In the genomic region with DNA sequence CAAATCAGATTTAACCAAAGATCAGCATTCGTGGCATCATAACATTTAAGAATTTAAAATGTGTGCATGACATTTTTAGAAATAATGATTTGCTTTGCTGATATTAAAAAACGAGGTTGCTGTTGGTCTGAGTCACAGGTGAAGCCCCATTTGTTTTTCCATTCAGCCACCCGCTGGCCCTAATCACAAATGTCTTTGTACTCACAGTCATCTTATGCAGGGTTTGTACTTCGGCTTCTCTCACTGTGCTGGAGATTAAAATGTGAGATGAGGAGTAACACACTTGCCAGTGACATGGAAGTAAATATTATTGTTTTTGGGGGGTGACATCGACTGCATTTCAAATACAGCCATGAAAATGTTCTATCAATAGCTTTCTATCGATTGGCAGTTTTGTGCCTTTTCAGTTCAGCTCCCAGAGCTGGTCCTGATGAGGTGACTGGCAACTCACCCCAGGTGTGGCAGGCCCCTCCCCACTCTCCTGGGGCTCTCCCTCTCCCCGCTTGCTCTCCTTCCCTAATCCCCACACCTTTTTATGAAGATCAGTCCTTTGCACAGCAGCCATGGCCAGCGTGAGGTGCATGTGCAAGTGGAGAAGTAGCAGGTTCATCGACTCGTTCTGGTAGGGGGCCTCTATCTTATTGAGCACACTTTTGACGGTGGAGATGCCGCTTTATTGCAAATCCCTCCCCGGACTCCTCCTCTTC, we compare ENCODE assay signal across 22 cellular contexts. TPM values are rescaled to one million over a fixed set of nuclear protein-coding genes. Genes with fewer than 3 reads are reported as not detected.
DNase-seq lines count a peak whose midpoint lies in the region; ATAC-seq, FAIRE-seq and TF ChIP-seq lines count a peak whose summit lies in the region.
"Had no signal": no experiment of that assay in that cellular context is flagged by ENCODE, and none has a peak within 500 bp of the region (broad histone marks: within the 10 kb centered on the region; RNA-seq: fewer than 3 reads in every experiment).

No MANE protein-coding gene starts in this region.

- H3K4me1 ChIP-seq in H1 (replicated peaks in 1 of 4; ENCODE audit: control insufficient read depth in 3 of 4, insufficient read depth in 4 of 4, low read length in 3 of 4), result peaks cover 0 to 4% (median 0%) of the 10 kb centered on the region in 4 experiments; a peak in 1 of 7 replicates
- H3K4me1 ChIP-seq in neural progenitor cell, result peaks cover 10% of the 10 kb centered on the region
- H3K4me1 ChIP-seq: BE2C had no signal

- no peak overlapping the region for H3K56ac ChIP-seq in H1 (replicated peaks; ENCODE audit: insufficient read length, low read depth, low read length)

- CTCF ChIA-PET in activated CD4-positive, alpha-beta T cell treated with anti-CD3 and anti-CD28 coated beads for 36 hours (lab: Charles Lee), result interaction anchor here (0.7 to 1.4 kb wide), 4 partner anchors 220 to 443 kb away, joined by 3 to 4 read pairs (median 4); no protein-coding TSS in a partner anchor
- CTCF ChIA-PET in H1 (lab: Charles Lee; ENCODE audit: partially characterized antibody), result interaction anchor here (1.0 to 1.7 kb wide), 6 partner anchors 11 to 372 kb away, joined by 3 to 6 read pairs (median 4); no protein-coding TSS in a partner anchor
- CTCF ChIA-PET in activated naive CD4-positive, alpha-beta T cell treated with anti-CD3 and anti-CD28 coated beads, Interleukin-2, amount 10 ng/mL, durations not matched to agents 7 days and 5 days (lab: Charles Lee), result interaction anchor here (1.1 kb wide), 1 partner anchor 57 kb away, joined by 6 read pairs; no protein-coding TSS in a partner anchor

- H3K14ac ChIP-seq in H1 (ENCODE audit: insufficient read length), result no peak overlapping the region

- no peak for TF ChIP-seq CTCF in H1 (IDR thresholded peaks at IDR 0.05; ENCODE audit: control extremely low read depth in 1 of 3, insufficient read depth in 1 of 3, low read depth in 1 of 3, low read length in 3 of 3)
- TF ChIP-seq CTCF in neural progenitor cell (IDR thresholded peaks at IDR 0.05), result no peak

- H3K27me3 Mint-ChIP-seq in activated CD4-positive, alpha-beta T cell treated with anti-CD3 and anti-CD28 coated beads for 36 hours, result no peaks in the 10 kb centered on the region
- H3K27me3 Mint-ChIP-seq in neural progenitor cell (ENCODE audit: insufficient read depth, low read depth), result no peaks in the 10 kb centered on the region
- H3K27me3 Mint-ChIP-seq in activated naive CD4-positive, alpha-beta T cell treated with anti-CD3 and anti-CD28 coated beads, Interleukin-2, amount 10 ng/mL, durations not matched to agents 7 days and 5 days, result no peaks in the 10 kb centered on the region
- H3K27me3 Mint-ChIP-seq: IgD-negative memory B cell had no signal

- POLR2A ChIA-PET in activated CD4-positive, alpha-beta T cell treated with anti-CD3 and anti-CD28 coated beads for 36 hours (lab: Charles Lee), result no interaction called here
- POLR2A ChIA-PET in H1 (lab: Charles Lee; ENCODE audit: partially characterized antibody), result no interaction called here

- no peaks in the 10 kb centered on the region; the same call in 1 of the 2 replicates for H3K79me1 ChIP-seq in H1 (ENCODE audit: low read depth, low read length)

- no peak overlapping the region for H2BK120ac ChIP-seq in H1 (replicated peaks; ENCODE audit: low read depth, low read length)

- H2BK20ac ChIP-seq in H1 (ENCODE audit: low read length), result no peak overlapping the region

- no peaks in the 10 kb centered on the region for H3K36me3 Mint-ChIP-seq in activated CD4-positive, alpha-beta T cell treated with anti-CD3 and anti-CD28 coated beads for 36 hours (ENCODE audit: low read depth)
- no peaks in the 10 kb centered on the region for H3K36me3 Mint-ChIP-seq in neural progenitor cell
- no peaks in the 10 kb centered on the region for H3K36me3 Mint-ChIP-seq in activated naive CD4-positive, alpha-beta T cell treated with anti-CD3 and anti-CD28 coated beads, Interleukin-2, amount 10 ng/mL, durations not matched to agents 7 days and 5 days
- H3K36me3 Mint-ChIP-seq: CD8-positive, alpha-beta T cell; IgD-negative memory B cell had no signal

- H3K4me3 ChIP-seq in H1 (ENCODE audit: extremely low read depth in 1 of 4, insufficient read depth in 2 of 4, low read depth in 3 of 4, low read length in 4 of 4) (peak overlapping the region in 3 of 4 experiments; percentile 7 to 38 (median 16); a peak in 4 of 8 replicates), neural progenitor cell (no peak overlapping the region)

- no peak overlapping the region for H3K27ac Mint-ChIP-seq in activated CD4-positive, alpha-beta T cell treated with anti-CD3 and anti-CD28 coated beads for 36 hours
- peak overlapping the region; percentile 3 for H3K27ac Mint-ChIP-seq in neural progenitor cell
- no peak overlapping the region for H3K27ac Mint-ChIP-seq in activated naive CD4-positive, alpha-beta T cell treated with anti-CD3 and anti-CD28 coated beads, Interleukin-2, amount 10 ng/mL, durations not matched to agents 7 days and 5 days
- H3K27ac Mint-ChIP-seq: CD8-positive, alpha-beta T cell; HFFc6; IgD-negative memory B cell had no signal

- H2AFZ ChIP-seq in H1 (ENCODE audit: low read length), result no peak overlapping the region
- H2AFZ ChIP-seq in neural progenitor cell (replicated peaks), result no peak overlapping the region

- H3K9me3 Mint-ChIP-seq in activated CD4-positive, alpha-beta T cell treated with anti-CD3 and anti-CD28 coated beads for 36 hours (ENCODE audit: low read depth), result no peaks in the 10 kb centered on the region
- H3K9me3 Mint-ChIP-seq in neural progenitor cell, result no peaks in the 10 kb centered on the region
- H3K9me3 Mint-ChIP-seq in activated naive CD4-positive, alpha-beta T cell treated with anti-CD3 and anti-CD28 coated beads, Interleukin-2, amount 10 ng/mL, durations not matched to agents 7 days and 5 days, result no peaks in the 10 kb centered on the region
- H3K9me3 Mint-ChIP-seq: HFFc6, IgD-negative memory B cell had no signal

- H3K4me3 Mint-ChIP-seq in activated CD4-positive, alpha-beta T cell treated with anti-CD3 and anti-CD28 coated beads for 36 hours, result no peak overlapping the region
- no peak overlapping the region for H3K4me3 Mint-ChIP-seq in neural progenitor cell
- H3K4me3 Mint-ChIP-seq in activated naive CD4-positive, alpha-beta T cell treated with anti-CD3 and anti-CD28 coated beads, Interleukin-2, amount 10 ng/mL, durations not matched to agents 7 days and 5 days, result no peak overlapping the region
- H3K4me3 Mint-ChIP-seq: CD8-positive, alpha-beta T cell; HFFc6; IgD-negative memory B cell had no signal

- no peak overlapping the region for H3K23ac ChIP-seq in H1 (ENCODE audit: insufficient read length)

- no peak overlapping the region; a peak in 1 of 7 replicates for H3K9ac ChIP-seq in H1 (replicated peaks in 1 of 4; ENCODE audit: extremely low read depth in 1 of 4, low read depth in 3 of 4, low read length in 3 of 4)
- no peak overlapping the region for H3K9ac ChIP-seq in neural progenitor cell

- H3K79me2 ChIP-seq in H1 (ENCODE audit: control insufficient read depth in 1 of 2, insufficient read depth in 2 of 2, low read length in 2 of 2) (no peaks in the 10 kb centered on the region), neural progenitor cell (ENCODE audit: low read depth) (no peaks in the 10 kb centered on the region)

- H2BK5ac ChIP-seq in H1 (ENCODE audit: low read depth, low read length), result no peak overlapping the region

- H3K23me2 ChIP-seq in H1 (ENCODE audit: low read depth, low read length), result no peaks in the 10 kb centered on the region

- H4K20me1 ChIP-seq in H1 (replicated peaks in 1 of 2; ENCODE audit: control insufficient read depth in 1 of 2, insufficient read depth in 2 of 2, low read length in 2 of 2) (no peaks in the 10 kb centered on the region), neural progenitor cell (ENCODE audit: low read depth) (peaks cover 4% of the 10 kb centered on the region)

- no peak overlapping the region for H4K8ac ChIP-seq in H1 (ENCODE audit: extremely low read depth, insufficient read depth, low read length)

- no peak overlapping the region for H2AK5ac ChIP-seq in H1 (ENCODE audit: low read depth, low read length)

- no peak overlapping the region for H2BK12ac ChIP-seq in H1 (ENCODE audit: low read depth, low read length)

- TF ChIP-seq RAD21 in H1 (IDR thresholded peaks at IDR 0.05 in 1 of 2, conservative IDR thresholded peaks at IDR 0.05 in 1 of 2; ENCODE audit: low read depth in 2 of 2, low read length in 2 of 2), result no peak

- DNase-seq in activated CD4-positive, alpha-beta T cell treated with anti-CD3 and anti-CD28 coated beads for 36 hours, result peak; percentile 19
- no peak for DNase-seq in activated CD4-positive, alpha-beta T cell treated with anti-CD3 and anti-CD28 coated beads for 48 hours
- peak; percentile 86 for DNase-seq in NCI-H146 (lab: John Stamatoyannopoulos, UW)
- no peak for DNase-seq in H1 (ENCODE audit: low read depth in 1 of 2, low spot score in 2 of 2)
- peak; percentile 6 for DNase-seq in neural progenitor cell (ENCODE audit: low spot score)
- no peak for DNase-seq in activated naive CD4-positive, alpha-beta T cell treated with anti-CD3 and anti-CD28 coated beads, Interleukin-2, amount 10 ng/mL, durations not matched to agents 7 days and 5 days
- DNase-seq in NCI-H2029 (lab: John Stamatoyannopoulos, UW), result no peak
- no peak for DNase-seq in NOMO-1 treated with dmso at 0.1 percent for 144 hours (lab: John Stamatoyannopoulos, UW; ENCODE audit: unreplicated experiment)
- DNase-seq: 8988T; BE2C; CD8-positive, alpha-beta T cell; DND-41; GOT3; HFFc6; Kasumi-1; MM.1S; NCI-H1092 treated with DMSO at 0.1 percent for 48 hours; NCI-H187; NCI-H774 had no signal

- H4K91ac ChIP-seq in H1 (replicated peaks; ENCODE audit: insufficient read length, low read length), result no peak overlapping the region

- H3K27ac ChIP-seq in H1 (ENCODE audit: low read depth, low read length), result no peak overlapping the region
- H3K27ac ChIP-seq in neural progenitor cell, result no peak overlapping the region

- TF ChIP-seq POLR2A in H1 (IDR thresholded peaks at IDR 0.05; ENCODE audit: control extremely low read depth in 1 of 2, low read depth in 2 of 2, low read length in 2 of 2), result no peak

- no peak overlapping the region for H3K4ac ChIP-seq in H1 (replicated peaks; ENCODE audit: insufficient read length, low read depth, low read length)

- H3K27me3 ChIP-seq in H1 (replicated peaks in 1 of 4; ENCODE audit: control insufficient read depth in 3 of 4, extremely low read depth in 1 of 4, insufficient read depth in 3 of 4, low read length in 3 of 4) (no peaks in the 10 kb centered on the region), neural progenitor cell (no peaks in the 10 kb centered on the region)
- H3K27me3 ChIP-seq: BE2C had no signal

- H3K36me3 ChIP-seq in H1 (ENCODE audit: control insufficient read depth in 2 of 4, insufficient read depth in 4 of 4, low read length in 3 of 4) (no peaks in the 10 kb centered on the region), neural progenitor cell (no peaks in the 10 kb centered on the region)
- H3K36me3 ChIP-seq: BE2C had no signal

- peak; percentile 48 for FAIRE-seq in H1 (lab: Jason Lieb, UNC)
- FAIRE-seq: G401.6 had no signal

- WGBS in H1 (ENCODE audit: extremely low coverage in 1 of 2, insufficient coverage in 1 of 2, insufficient read length in 1 of 2, insufficient replicate concordance in 2 of 2, low coverage in 1 of 2, low lambda C conversion rate in 2 of 2, missing lambda C conversion rate in 1 of 2), 2 experiments, result 37% methylated on average over 13 of the region's 13 CpGs; no CpG with 5 or more reads in 1 of the 2 experiments

- H3K4me2 ChIP-seq in H1 (ENCODE audit: insufficient read depth in 1 of 2, low read depth in 2 of 2, low read length in 2 of 2) (peak overlapping the region; percentile 19 to 49; a peak in 3 of 4 replicates), neural progenitor cell (peak overlapping the region; percentile 52)

- H3F3A ChIP-seq in neural progenitor cell (ENCODE audit: low read depth), result no peaks in the 10 kb centered on the region

- H3K18ac ChIP-seq in H1 (ENCODE audit: extremely low read depth, low read length), result no peak overlapping the region

- ATAC-seq in activated CD4-positive, alpha-beta T cell treated with anti-CD3 and anti-CD28 coated beads for 36 hours, result no peak
- ATAC-seq: CD8-positive, alpha-beta T cell; Panc1 had no signal

- intact Hi-C loops in activated CD4-positive, alpha-beta T cell treated with anti-CD3 and anti-CD28 coated beads for 36 hours (cut with DNase I, micrococcal nuclease), result no loop called here

- no peak overlapping the region for H4K5ac ChIP-seq in H1 (ENCODE audit: insufficient read length, low read depth, low read length)

- peaks cover 27% of the 10 kb centered on the region for H3K4me1 Mint-ChIP-seq in activated CD4-positive, alpha-beta T cell treated with anti-CD3 and anti-CD28 coated beads for 36 hours
- H3K4me1 Mint-ChIP-seq in neural progenitor cell, result peaks cover 25% of the 10 kb centered on the region
- no peaks in the 10 kb centered on the region for H3K4me1 Mint-ChIP-seq in activated naive CD4-positive, alpha-beta T cell treated with anti-CD3 and anti-CD28 coated beads, Interleukin-2, amount 10 ng/mL, durations not matched to agents 7 days and 5 days

- no peak for TF ChIP-seq EP300 in H1 (IDR thresholded peaks at IDR 0.05; ENCODE audit: borderline replicate concordance in 1 of 2, low read depth in 2 of 2, low read length in 2 of 2)

- H2BK15ac ChIP-seq in H1 (ENCODE audit: low read length), result no peak overlapping the region

- H3K9me3 ChIP-seq in H1 (ENCODE audit: insufficient read depth in 2 of 2, low read depth in 1 of 2, low read length in 1 of 2), result peaks cover 4% of the 10 kb centered on the region in 2 experiments; a peak in 1 of 4 replicates
- H3K9me3 ChIP-seq in neural progenitor cell (ENCODE audit: low read depth), result no peaks in the 10 kb centered on the region
- H3K9me3 ChIP-seq: BE2C had no signal

RNA-seq across cellular contexts. Expression of a gene that starts 58.8 kb away (rescaled TPM):
- total RNA-seq in activated CD4-positive, alpha-beta T cell treated with anti-CD3 and anti-CD28 coated beads for 36 hours, result 1 to 10 TPM; 6.7 to 7.8 TPM
- 47.2 and 47.4 TPM in 2 replicates for total RNA-seq in H1 (2021; fragmentation: NEBNext Ultra II Directional; extraction: Animal tissue kit (Norgen Biotek cat#: 25700))
- polyA plus RNA-seq in H1 (2011; rRNA removed), result 14.3 and 24.2 TPM in 2 replicates
- polyA plus RNA-seq in H1 (2011; cell fraction: cytosol; rRNA removed), result 25.9 TPM
- 15.2 TPM for polyA plus RNA-seq in H1 (2011; cell fraction: nucleus; rRNA removed)
- polyA plus RNA-seq in H1 (2012, experiment 1 of 2), result 44.7 to 57.4 TPM (median 49.5 TPM) in 4 replicates
- polyA plus RNA-seq in H1 (2012, experiment 2 of 2), result 27.6 TPM
- polyA plus RNA-seq in H1 (2013, experiment 1 of 2), result 60.6 TPM
- 65.8 TPM for polyA plus RNA-seq in H1 (2013, experiment 2 of 2)
- polyA minus RNA-seq in H1 (2011; rRNA and poly(A)+ RNA removed), result 18.2 and 25.3 TPM in 2 replicates
- polyA minus RNA-seq in H1 (2011; cell fraction: cytosol; rRNA and poly(A)+ RNA removed), result 14.5 TPM
- 15.7 TPM for polyA minus RNA-seq in H1 (2011; cell fraction: nucleus; rRNA and poly(A)+ RNA removed)
- total RNA-seq in neural progenitor cell (ENCODE audit: low replicate concordance), result 28.5 and 37.4 TPM in 2 replicates

Comparison
In these comparisons a context has a peak if more than half of its experiments do, and no peak if none do; other contexts are left out.
1. DNase-seq: peak in activated CD4-positive, alpha-beta T cell treated with anti-CD3 and anti-CD28 coated beads for 36 hours (single experiment), NCI-H146 (single experiment) and neural progenitor cell (single experiment); none in activated CD4-positive, alpha-beta T cell treated with anti-CD3 and anti-CD28 coated beads for 48 hours (single experiment), H1 (0 of 2), activated naive CD4-positive, alpha-beta T cell treated with anti-CD3 and anti-CD28 coated beads, Interleukin-2, amount 10 ng/mL, durations not matched to agents 7 days and 5 days (single experiment), NCI-H2029 (single experiment) and NOMO-1 treated with dmso at 0.1 percent for 144 hours (single experiment).